In the genomic region with DNA sequence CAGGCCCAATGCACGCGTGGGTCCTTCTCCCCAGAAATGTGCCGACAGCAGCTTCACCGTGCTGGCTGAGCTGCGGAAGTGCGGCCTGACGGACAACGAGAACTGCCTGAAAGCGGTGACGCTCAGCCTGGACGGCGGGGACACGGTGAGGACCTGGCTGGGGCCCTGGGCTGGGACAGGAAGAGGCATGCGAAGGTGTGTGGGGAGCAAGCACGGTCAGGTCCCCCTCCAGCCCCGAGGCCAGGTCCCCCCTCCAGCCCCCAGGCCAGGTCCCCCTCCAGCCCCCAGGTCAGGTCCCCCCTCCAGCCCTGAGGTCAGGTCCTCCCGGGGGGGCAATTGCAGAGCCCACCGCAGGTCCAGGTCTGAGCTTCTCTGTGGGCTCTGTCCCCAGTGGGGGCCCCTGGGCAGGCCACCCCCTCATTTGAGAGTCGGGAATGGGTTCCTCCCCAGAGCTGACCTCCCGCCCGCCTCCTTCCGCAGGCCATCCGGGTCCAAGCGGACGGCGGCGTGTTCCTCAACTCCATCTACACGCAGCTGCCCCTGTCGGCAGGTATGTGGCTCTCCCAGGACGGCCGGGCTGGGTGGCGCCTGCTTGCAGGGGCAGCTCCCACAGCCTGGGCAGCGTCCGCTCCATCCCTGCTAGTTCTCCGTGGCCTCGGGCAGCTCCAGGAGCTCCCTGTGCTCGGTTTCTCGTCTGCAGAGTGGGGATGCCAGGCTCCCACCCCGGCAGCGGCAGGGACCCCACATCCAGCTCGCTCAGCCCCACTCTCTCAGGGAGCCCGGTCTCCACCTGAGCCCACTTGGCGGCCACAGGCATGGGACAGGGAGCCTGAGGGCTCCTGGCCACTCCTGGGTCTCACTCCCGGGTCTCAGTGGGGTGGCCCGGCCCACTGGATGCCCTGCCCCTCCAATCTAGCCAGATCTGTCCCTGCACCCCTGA, we compare ENCODE assay signal across 20 cellular contexts. TPM values are rescaled to one million over a fixed set of nuclear protein-coding genes. Genes with fewer than 3 reads are reported as not detected.
DNase-seq lines count a peak whose midpoint lies in the region; ATAC-seq and TF ChIP-seq lines count a peak whose summit lies in the region.
"Had no signal": no experiment of that assay in that cellular context is flagged by ENCODE, and none has a peak within 500 bp of the region (broad histone marks: within the 10 kb centered on the region; RNA-seq: fewer than 3 reads in every experiment).

No MANE protein-coding gene starts in this region.

- peak; percentile 28 for DNase-seq in activated CD4-positive, CD25-positive, alpha-beta regulatory T cell treated with anti-CD3 and anti-CD28 coated beads, Interleukin-2, amount 50 U/mL, for 72 hours
- no peak for DNase-seq in activated CD4-positive, CD25-positive, alpha-beta regulatory T cell (lab: John Stamatoyannopoulos, UW)
- no peak for DNase-seq in Panc1 (ENCODE audit: low read depth, low spot score)
- peak; percentile 11 to 53 (median 33) for DNase-seq in right cardiac atrium
- DNase-seq in sigmoid colon: peak; percentile 64
- DNase-seq in activated CD4-positive, alpha-beta T cell treated with anti-CD3 and anti-CD28 coated beads for 1 hour: no peak
- DNase-seq: activated CD4-positive, alpha-beta T cell treated with anti-CD3 and anti-CD28 coated beads, Interleukin-2, amount 50 U/mL, for 4 hours; activated T-cell treated with anti-CD3 and anti-CD28 coated beads, Interleukin-2, amount 50 U/mL, for 24 hours; foreskin fibroblast; HCEC 1CT; NCI-H1092 treated with DMSO at 0.1 percent for 48 hours; SJCRH30; T1000 had no signal

- ATAC-seq in Panc1: peak; percentile 21; the same call in 1 of the 2 replicates
- no peak for ATAC-seq in right cardiac atrium
- ATAC-seq in HG02623 (IDR thresholded peaks at IDR 0.05; ENCODE audit: unreplicated experiment): no peak
- ATAC-seq in GM19397 (IDR thresholded peaks at IDR 0.05; ENCODE audit: unreplicated experiment): no peak
- ATAC-seq: CD8-positive, alpha-beta T cell; stimulated activated memory B cell treated with anti-CD40 and anti-IgM and Interleukin-4, amounts not matched to agents 10 μg/mL and 1 μg/mL and 100 μg/mL, for 72 hours had no signal

- H3K27me3 ChIP-seq in Panc1 (ENCODE audit: control insufficient read depth, insufficient read depth, low read length): no peaks in the 10 kb centered on the region; the same call in 1 of the 2 replicates
- H3K27me3 ChIP-seq in right cardiac atrium (ENCODE audit: control insufficient read depth, insufficient read depth): no peaks in the 10 kb centered on the region
- H3K27me3 ChIP-seq in sigmoid colon: peaks cover 0 to 53% (median 36%) of the 10 kb centered on the region in 3 donors

- 72% methylated on average over 45 of the region's 45 CpGs for WGBS in right cardiac atrium
- 85 to 87% methylated on average over 45 of the region's 45 CpGs for WGBS in sigmoid colon, 2 donors

- intact Hi-C loops in Panc1 (cut with micrococcal nuclease; ENCODE audit: unreplicated experiment) (no loop called here), right cardiac atrium (cut with DNase I) (no loop called here), sigmoid colon (cut with DNase I) (no loop called here)

- TF ChIP-seq CTCF in Panc1 (IDR thresholded peaks at IDR 0.05) (peak; percentile 39), sigmoid colon (IDR thresholded peaks at IDR 0.05) (no peak)

- TF ChIP-seq POLR2A in sigmoid colon (IDR thresholded peaks at IDR 0.05): no peak

- TF ChIP-seq EP300 in sigmoid colon (IDR thresholded peaks at IDR 0.05): no peak

- POLR2A ChIA-PET in Panc1 (lab: Charles Lee): no interaction called here

- H3K36me3 ChIP-seq in Panc1 (ENCODE audit: control insufficient read depth, insufficient read depth, low read length) (no peaks in the 10 kb centered on the region), sigmoid colon (no peaks in the 10 kb centered on the region)
- H3K36me3 ChIP-seq: SJCRH30 had no signal

- BruUV-seq in Panc1 (replicated peaks; lab: Mats Ljungman, UMichigan): no TSS peak

- H3K27ac ChIP-seq in Panc1 (ENCODE audit: low read length) (no peak overlapping the region), right cardiac atrium (ENCODE audit: low read length) (no peak overlapping the region), sigmoid colon (no peak overlapping the region)
- H3K27ac ChIP-seq: A549, SJCRH30, skin epidermis had no signal

- in situ Hi-C loops in Panc1 (cut with HindIII; ENCODE audit: low pct_unique_long_range_greater_than_20kb, low sequenced_read_pairs): no loop called here

- H3K4me3 ChIP-seq in Panc1 (ENCODE audit: low read depth in 2 of 2, low read length in 2 of 2): no peak overlapping the region
- no peak overlapping the region for H3K4me3 ChIP-seq in right cardiac atrium (ENCODE audit: low read length)
- no peak overlapping the region for H3K4me3 ChIP-seq in sigmoid colon
- H3K4me3 ChIP-seq: A549, SJCRH30, skin epidermis had no signal

- H3K4me1 ChIP-seq in Panc1 (ENCODE audit: control insufficient read depth, insufficient read depth, low read length): peaks cover 9% of the 10 kb centered on the region; the same call in 1 of the 2 replicates
- no peaks in the 10 kb centered on the region for H3K4me1 ChIP-seq in right cardiac atrium (ENCODE audit: control insufficient read depth, insufficient read depth, low read length)
- H3K4me1 ChIP-seq in sigmoid colon: no peaks in the 10 kb centered on the region
- H3K4me1 ChIP-seq: SJCRH30 had no signal

- H3K9me3 ChIP-seq in Panc1 (ENCODE audit: control insufficient read depth, insufficient read depth, low read depth, low read length) (no peaks in the 10 kb centered on the region), right cardiac atrium (ENCODE audit: control insufficient read depth, low read length) (no peaks in the 10 kb centered on the region), sigmoid colon (no peaks in the 10 kb centered on the region)
- H3K9me3 ChIP-seq: A549, SJCRH30 had no signal

- CTCF ChIA-PET in Panc1 (lab: Charles Lee): interaction anchor here (1.0 kb wide), 1 partner anchor 11 kb away, joined by 3 read pairs; no protein-coding TSS in a partner anchor

RNA-seq across cellular contexts. Expression of gene MUC5B, which starts 7.9 kb away (rescaled TPM):
- total RNA-seq in Panc1 (2021; ENCODE audit: unreplicated experiment): 1.2 TPM
- polyA plus RNA-seq in Panc1 (2012; ENCODE audit: insufficient read length): 0.40 TPM
- total RNA-seq in right cardiac atrium: not detected
- polyA plus RNA-seq in right cardiac atrium: under 0.01 TPM
- total RNA-seq in sigmoid colon: under 1 TPM in 1 of 4 donors, not detected in 3; 0.83 TPM
- polyA plus RNA-seq in sigmoid colon: 100 to 1,000 TPM in 1 of 3 donors, 1 to 10 TPM in 2; 1.4 to 131 (median 4.2) TPM
- total RNA-seq: CD8-positive, alpha-beta T cell; G401; SJCRH30 had no signal

Comparison
In these comparisons a context has a peak if more than half of its experiments do, and no peak if none do; other contexts are left out.
1. DNase-seq: peak in activated CD4-positive, CD25-positive, alpha-beta regulatory T cell treated with anti-CD3 and anti-CD28 coated beads, Interleukin-2, amount 50 U/mL, for 72 hours (single experiment), right cardiac atrium (3 of 3) and sigmoid colon (single experiment); none in activated CD4-positive, CD25-positive, alpha-beta regulatory T cell (0 of 4), Panc1 (single experiment) and activated CD4-positive, alpha-beta T cell treated with anti-CD3 and anti-CD28 coated beads for 1 hour (single experiment).